ENCODE assay signal across 13 cellular contexts in genomic region chr20:49831770-49832631, GRCh38. TPM values are rescaled to one million over a fixed set of nuclear protein-coding genes. Genes with fewer than 3 reads are reported as not detected.
DNase-seq lines count a peak whose midpoint lies in the region; ATAC-seq and TF ChIP-seq lines count a peak whose summit lies in the region.
"Had no signal": no experiment of that assay in that cellular context is flagged by ENCODE, and none has a peak within 500 bp of the region (broad histone marks: within the 10 kb centered on the region; RNA-seq: fewer than 3 reads in every experiment).

No MANE protein-coding gene starts in this region.

- H3K9me3 ChIP-seq in left ventricle myocardium inferior (replicated peaks) (no peaks in the 10 kb centered on the region), upper lobe of right lung (no peaks in the 10 kb centered on the region)

- TF ChIP-seq CTCF in left ventricle myocardium inferior (IDR thresholded peaks at IDR 0.05; ENCODE audit: borderline replicate concordance), result no peak
- no peak for TF ChIP-seq CTCF in upper lobe of right lung (IDR thresholded peaks at IDR 0.05)

- no peak for ATAC-seq in left cardiac atrium
- ATAC-seq in naive B cell (ENCODE audit: low read depth in 2 of 2), result no peak
- ATAC-seq in upper lobe of right lung, result peak; percentile 24

- H3K27me3 ChIP-seq in left ventricle myocardium inferior (ENCODE audit: low read depth), result no peaks in the 10 kb centered on the region
- no peaks in the 10 kb centered on the region for H3K27me3 ChIP-seq in upper lobe of right lung
- H3K27me3 ChIP-seq: brain microvascular endothelial cell had no signal

- peak overlapping the region; percentile 6 for H3K27ac Mint-ChIP-seq in dendritic cell treated with granulocyte-macrophage colony-stimulating factor and Interleukin-4, amounts not matched to agents 40 ng/mL and 50 ng/mL, for 4 days
- peak overlapping the region in 4 of 6 donors; percentile 52 to 86 (median 70) for H3K27ac Mint-ChIP-seq in naive B cell

- H3K4me1 Mint-ChIP-seq in dendritic cell treated with granulocyte-macrophage colony-stimulating factor and Interleukin-4, amounts not matched to agents 40 ng/mL and 50 ng/mL, for 4 days (ENCODE audit: low read depth), result peaks cover 23% of the 10 kb centered on the region
- peaks cover 15 to 33% (median 19%) of the 10 kb centered on the region in 3 donors for H3K4me1 Mint-ChIP-seq in naive B cell

- DNase-seq in left ventricle myocardium inferior (no peak), left cardiac atrium (no peak), naive B cell (no peak), upper lobe of right lung (no peak), hippocampal formation (lab: John Stamatoyannopoulos, UW) (no peak), AML-193 (lab: John Stamatoyannopoulos, UW) (no peak)
- DNase-seq in stimulated activated CD4-positive, alpha-beta T cell treated with anti-CD3 and anti-CD28 coated beads, Interleukin-12 subunit alpha, Interleukin-12 subunit beta, amount 100 ng/mL, for 4 hours, result no peak
- DNase-seq: activated CD4-positive, alpha-beta T cell treated with anti-CD3 and anti-CD28 coated beads for 4 hours; activated effector memory CD4-positive, alpha-beta T cell treated with Interleukin-2 at 50 U/mL for 16 hours; NCI-H1105 had no signal

- intact Hi-C loops in left ventricle myocardium inferior (cut with micrococcal nuclease) (no loop called here), left cardiac atrium (cut with DNase I) (no loop called here), upper lobe of right lung (cut with DNase I) (no loop called here)
- intact Hi-C loops in dendritic cell treated with granulocyte-macrophage colony-stimulating factor and Interleukin-4, amounts not matched to agents 40 ng/mL and 50 ng/mL, for 4 days (cut with micrococcal nuclease), result no loop called here

- peak overlapping the region; percentile 40 for H3K27ac ChIP-seq in left ventricle myocardium inferior (replicated peaks)
- peak overlapping the region; percentile 39 for H3K27ac ChIP-seq in upper lobe of right lung
- H3K27ac ChIP-seq: brain microvascular endothelial cell had no signal

- no peak overlapping the region for H3K4me3 ChIP-seq in left ventricle myocardium inferior
- H3K4me3 ChIP-seq in upper lobe of right lung, result no peak overlapping the region
- H3K4me3 ChIP-seq: skin epidermis had no signal

- H3K4me1 ChIP-seq in left ventricle myocardium inferior (no peaks in the 10 kb centered on the region), upper lobe of right lung (peaks cover 15% of the 10 kb centered on the region)

- no peaks in the 10 kb centered on the region for H3K9me3 Mint-ChIP-seq in dendritic cell treated with granulocyte-macrophage colony-stimulating factor and Interleukin-4, amounts not matched to agents 40 ng/mL and 50 ng/mL, for 4 days
- peaks cover 0 to 2% (median 0%) of the 10 kb centered on the region in 7 donors for H3K9me3 Mint-ChIP-seq in naive B cell

- H3K27me3 Mint-ChIP-seq in dendritic cell treated with granulocyte-macrophage colony-stimulating factor and Interleukin-4, amounts not matched to agents 40 ng/mL and 50 ng/mL, for 4 days, result no peaks in the 10 kb centered on the region
- H3K27me3 Mint-ChIP-seq in naive B cell, result no peaks in the 10 kb centered on the region

- H3K36me3 ChIP-seq in left ventricle myocardium inferior (peaks cover 47% of the 10 kb centered on the region), upper lobe of right lung (peaks cover 28% of the 10 kb centered on the region)
- H3K36me3 ChIP-seq: brain microvascular endothelial cell had no signal

- H3K4me3 Mint-ChIP-seq in dendritic cell treated with granulocyte-macrophage colony-stimulating factor and Interleukin-4, amounts not matched to agents 40 ng/mL and 50 ng/mL, for 4 days, result no peak overlapping the region
- no peak overlapping the region for H3K4me3 Mint-ChIP-seq in naive B cell

- H3K36me3 Mint-ChIP-seq in dendritic cell treated with granulocyte-macrophage colony-stimulating factor and Interleukin-4, amounts not matched to agents 40 ng/mL and 50 ng/mL, for 4 days (ENCODE audit: low read depth), result peaks cover 62% of the 10 kb centered on the region
- peaks cover 9 to 33% of the 10 kb centered on the region in 2 donors for H3K36me3 Mint-ChIP-seq in naive B cell

RNA-seq across cellular contexts. Expression of gene SLC9A8, which starts 19.4 kb away (rescaled TPM):
- 4.6 TPM for total RNA-seq in left ventricle myocardium inferior
- 1 to 10 TPM; 6.4 to 6.5 TPM for total RNA-seq in left cardiac atrium
- 10 to 100 TPM in 3 of 6 donors, 1 to 10 TPM in 3; 6.4 to 14.2 (median 10.7) TPM for polyA plus RNA-seq in naive B cell (ENCODE audit: low read depth in 6 of 6)
- total RNA-seq in upper lobe of right lung, result 15.0 TPM
